Comparison of ENCODE assay signal across 30 cellular contexts in the genomic region with DNA sequence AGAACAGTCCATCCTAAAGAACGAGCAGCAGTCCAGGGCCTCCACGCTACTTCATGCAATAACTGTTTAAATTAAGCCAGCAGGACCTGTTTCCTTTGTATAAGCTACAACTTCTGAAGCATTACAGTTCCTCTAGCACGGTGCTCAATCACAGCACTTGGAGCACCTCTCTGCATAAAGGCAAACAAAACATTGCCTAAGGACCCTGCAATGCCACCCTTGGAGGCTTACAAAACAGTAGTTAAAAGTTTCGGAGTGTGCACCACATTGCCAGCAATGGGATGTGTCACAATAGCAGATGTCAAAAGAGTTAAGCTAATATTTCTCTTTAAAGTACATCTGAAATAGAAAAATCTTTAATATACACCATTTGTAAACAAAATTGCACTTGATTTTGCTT. TPM values are rescaled to one million over a fixed set of nuclear protein-coding genes. Genes with fewer than 3 reads are reported as not detected.
"Had no signal": no experiment of that assay in that cellular context is flagged by ENCODE, and none has a peak within 500 bp of the region (broad histone marks: within the 10 kb centered on the region; RNA-seq: fewer than 3 reads in every experiment).

No MANE protein-coding gene starts in this region.

- ATAC-seq: activated CD4-positive, CD25-positive, alpha-beta regulatory T cell treated with anti-CD3 and anti-CD28 coated beads, Interleukin-2, amount 50 U/mL, for 24 hours; activated CD8-positive, alpha-beta T cell treated with anti-CD3 and anti-CD28 coated beads for 36 hours; activated T-cell treated with anti-CD3 and anti-CD28 coated beads, Interleukin-2, amount 50 U/mL, for 4 hours; activated T-helper 17 cell treated with anti-CD3 and anti-CD28 coated beads, Interleukin-2, amount 50 U/mL, for 72 hours had no signal

- H3K9me3 ChIP-seq: colonic mucosa, esophagus squamous epithelium had no signal

- H3K27me3 ChIP-seq: cardiac muscle cell, colonic mucosa, esophagus squamous epithelium had no signal

- DNase-seq: activated B cell treated with CpG ODN at 0.5 μM for 24 hours; activated CD4-positive, alpha-beta T cell treated with anti-CD3 and anti-CD28 coated beads for 48 hours; activated CD4-positive, alpha-beta T cell treated with anti-CD3 and anti-CD28 coated beads, Interleukin-2, amount 50 U/mL, for 1 hour; activated CD4-positive, alpha-beta T cell treated with anti-CD3 and anti-CD28 coated beads, Interleukin-2, amount 50 U/mL, for 48 hours; activated CD8-positive, alpha-beta memory T cell treated with anti-CD3 and anti-CD28 coated beads for 24 hours; activated CD8-positive, alpha-beta T cell treated with anti-CD3 and anti-CD28 coated beads for 36 hours; activated effector memory CD4-positive, alpha-beta T cell treated with Interleukin-2 at 50 U/mL for 16 hours; activated gamma-delta T cell treated with Interleukin-2 at 50 U/mL for 16 hours; activated naive CD4-positive, alpha-beta T cell treated with anti-CD3 and anti-CD28 coated beads, Interleukin-2, amount 50 U/mL, for 16 hours; activated naive CD4-positive, alpha-beta T cell treated with Interleukin-2 at 50 U/mL for 16 hours; activated T-cell treated with anti-CD3 and anti-CD28 coated beads, Interleukin-2, amount 50 U/mL, for 4 hours; amniotic stem cell; anterior cingulate cortex; central memory CD4-positive, alpha-beta T cell; cerebellar nuclear complex; colonic mucosa; effector CD8-positive, alpha-beta T cell; esophagus squamous epithelium; T-helper 2 cell; WERI-Rb-1 had no signal

- H3K4me3 ChIP-seq: cardiac muscle cell, colonic mucosa, esophagus squamous epithelium had no signal

- H3K27ac ChIP-seq: cardiac muscle cell, colonic mucosa, epithelial cell of prostate, esophagus squamous epithelium, WERI-Rb-1 had no signal

- FAIRE-seq: astrocyte, endometrium, endothelial cell of umbilical vein, frontal cortex had no signal

- H3K4me1 ChIP-seq: colonic mucosa had no signal

RNA-seq across cellular contexts. Expression of a gene that starts 54.3 kb away (rescaled TPM):
- total RNA-seq: activated B cell treated with CpG ODN at 0.5 μM for 24 hours; activated CD8-positive, alpha-beta T cell treated with anti-CD3 and anti-CD28 coated beads for 36 hours; activated T-helper 17 cell treated with anti-CD3 and anti-CD28 coated beads, Interleukin-2, amount 50 U/mL, for 72 hours; dermis microvascular lymphatic vessel endothelial cell; endothelial cell of umbilical vein; frontal cortex; T-helper 1 cell treated with Interleukin-12 subunit alpha and Interleukin-12 subunit beta and Interleukin-4 antibody, amounts not matched to agents 30 ng/mL and 1 ng/mL, for 36 hours had no signal
- polyA plus RNA-seq: endothelial cell of umbilical vein had no signal
